ENCODE assay signal across 7 cellular contexts in genomic region chr10:35631404-35631803, GRCh38. TPM values are rescaled to one million over a fixed set of nuclear protein-coding genes. Genes with fewer than 3 reads are reported as not detected.
"Had no signal": no experiment of that assay in that cellular context is flagged by ENCODE, and none has a peak within 500 bp of the region (broad histone marks: within the 10 kb centered on the region; RNA-seq: fewer than 3 reads in every experiment).

No MANE protein-coding gene starts in this region.

- H3K4me3 ChIP-seq: GM23338 had no signal

- ATAC-seq: GM23338 had no signal

- H3K27ac ChIP-seq: KMS-11 had no signal

- H3K27ac Mint-ChIP-seq: GM23338, H9 had no signal

- H3K9ac ChIP-seq: KMS-11 had no signal

- H3K4me3 Mint-ChIP-seq: GM23338, H9 had no signal

- H3K9me3 Mint-ChIP-seq: GM23338 had no signal

- DNase-seq: H9, HCEC 1CT, KBM-7 had no signal

- H3K4me2 ChIP-seq: GM23338, KMS-11 had no signal

- H2AFZ ChIP-seq: GM23338 had no signal

RNA-seq across cellular contexts. Expression of gene GJD4, which starts 26.3 kb away (rescaled TPM):
- total RNA-seq: GM23338, H1, H9, HT-29 had no signal
- polyA plus RNA-seq: GM23338, H1 had no signal
